Comparison of ENCODE assay signal across 8 cellular contexts in the genomic region with DNA sequence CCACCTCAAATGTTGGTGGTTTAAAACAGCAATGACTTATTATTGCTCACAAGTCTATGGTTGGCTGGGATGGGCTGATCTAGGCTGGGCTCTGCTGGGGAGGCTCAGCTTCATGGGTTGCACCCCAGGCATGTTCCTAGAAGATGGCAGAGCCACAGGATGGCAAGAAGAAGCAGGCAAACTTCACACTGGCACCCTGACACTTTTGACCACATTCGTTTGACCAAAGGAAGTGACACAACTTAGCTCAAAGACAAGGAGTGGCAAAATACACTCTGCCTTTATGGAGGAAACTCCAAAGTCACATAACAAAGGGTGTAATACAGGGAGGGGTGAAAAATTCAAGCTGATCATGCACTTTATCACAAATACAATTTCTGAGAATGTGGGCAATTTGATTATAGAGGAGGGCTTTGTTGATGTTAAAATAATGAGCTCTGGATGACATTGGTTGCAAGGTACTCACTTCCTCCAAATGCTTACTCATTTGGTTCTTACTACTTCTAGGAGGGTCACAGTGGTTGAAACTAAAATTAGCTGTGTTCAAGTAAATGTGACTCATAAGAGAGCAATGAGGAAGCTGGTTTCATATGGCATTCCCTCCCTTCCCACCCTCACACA.
DNase-seq lines count a peak whose midpoint lies in the region; ATAC-seq and TF ChIP-seq lines count a peak whose summit lies in the region.

No MANE protein-coding gene starts in this region.

- H3K4me3 ChIP-seq in BJ (ENCODE audit: low read depth, low read length) = no peak overlapping the region

- no peaks in the 10 kb centered on the region for H3K27me3 ChIP-seq in BJ (ENCODE audit: control insufficient read depth, insufficient read depth, low read length)

- peaks cover 0 to 6% of the 10 kb centered on the region in 2 donors for H3K9me3 Mint-ChIP-seq in stimulated activated naive CD8-positive, alpha-beta T cell treated with anti-CD3 and anti-CD28 coated beads, Interleukin-15, amount 100 ng/mL, for 72 hours

- CTCF ChIA-PET in BJ (lab: Yijun Ruan, JAX) = no interaction called here

- H3K36me3 ChIP-seq in BJ (ENCODE audit: control insufficient read depth, insufficient read depth, low read length) = no peaks in the 10 kb centered on the region

- no peak for TF ChIP-seq CTCF in BJ (IDR thresholded peaks at IDR 0.05; ENCODE audit: insufficient read depth, low read depth, low read length)

- ATAC-seq in GM19025 (IDR thresholded peaks at IDR 0.05; ENCODE audit: low read depth, unreplicated experiment) = peak; percentile 95
- peak; percentile 97 for ATAC-seq in HG03108 (IDR thresholded peaks at IDR 0.05; ENCODE audit: unreplicated experiment)
- peak; percentile 93 for ATAC-seq in stimulated activated naive CD8-positive, alpha-beta T cell treated with anti-CD3 and anti-CD28 coated beads, Interleukin-15, amount 100 ng/mL, for 72 hours

- H3K4me1 Mint-ChIP-seq in stimulated activated naive CD8-positive, alpha-beta T cell treated with anti-CD3 and anti-CD28 coated beads, Interleukin-15, amount 100 ng/mL, for 72 hours = peaks cover 42% of the 10 kb centered on the region

- H3K27me3 Mint-ChIP-seq in stimulated activated naive CD8-positive, alpha-beta T cell treated with anti-CD3 and anti-CD28 coated beads, Interleukin-15, amount 100 ng/mL, for 72 hours = peaks cover 25% of the 10 kb centered on the region

- POLR2A ChIA-PET in BJ (lab: Charles Lee) = interaction anchor here (0.6 kb wide), 1 partner anchor 1214 kb away, joined by 5 read pairs; no protein-coding TSS in a partner anchor

- H3K4me3 Mint-ChIP-seq in stimulated activated naive CD8-positive, alpha-beta T cell treated with anti-CD3 and anti-CD28 coated beads, Interleukin-15, amount 100 ng/mL, for 72 hours = peak overlapping the region; percentile 24 to 26

- H3K27ac Mint-ChIP-seq in stimulated activated naive CD8-positive, alpha-beta T cell treated with anti-CD3 and anti-CD28 coated beads, Interleukin-15, amount 100 ng/mL, for 72 hours = peak overlapping the region; percentile 65 to 83

- DNase-seq in BJ (ENCODE audit: low read depth) = peak; percentile 62
- DNase-seq in SIG-M5 treated with dmso at 0.1 percent for 504 hours (lab: John Stamatoyannopoulos, UW; ENCODE audit: unreplicated experiment) = peak; percentile 89
- peak; percentile 81 for DNase-seq in fibroblast of peridontal ligament (ENCODE audit: extremely low read depth)
- peak; percentile 7 to 50 for DNase-seq in stimulated activated naive CD8-positive, alpha-beta T cell treated with anti-CD3 and anti-CD28 coated beads, Interleukin-15, amount 100 ng/mL, for 72 hours
- no peak for DNase-seq in inferior parietal cortex (ENCODE audit: extremely low spot score)
- no peak for DNase-seq in activated gamma-delta T cell (lab: John Stamatoyannopoulos, UW)

Comparison
In these comparisons a context has a peak if more than half of its experiments do, and no peak if none do; other contexts are left out.
1. DNase-seq: peak in BJ (single experiment), SIG-M5 treated with dmso at 0.1 percent for 504 hours (single experiment), fibroblast of peridontal ligament (single experiment) and stimulated activated naive CD8-positive, alpha-beta T cell treated with anti-CD3 and anti-CD28 coated beads, Interleukin-15, amount 100 ng/mL, for 72 hours (2 of 2); none in inferior parietal cortex (single experiment) and activated gamma-delta T cell (single experiment).
2. Peak in every context shown above with its lines, with median percentiles within 50 percentile points of each other: ATAC-seq.